Comparison of ENCODE assay signal across 11 cellular contexts in the genomic region with DNA sequence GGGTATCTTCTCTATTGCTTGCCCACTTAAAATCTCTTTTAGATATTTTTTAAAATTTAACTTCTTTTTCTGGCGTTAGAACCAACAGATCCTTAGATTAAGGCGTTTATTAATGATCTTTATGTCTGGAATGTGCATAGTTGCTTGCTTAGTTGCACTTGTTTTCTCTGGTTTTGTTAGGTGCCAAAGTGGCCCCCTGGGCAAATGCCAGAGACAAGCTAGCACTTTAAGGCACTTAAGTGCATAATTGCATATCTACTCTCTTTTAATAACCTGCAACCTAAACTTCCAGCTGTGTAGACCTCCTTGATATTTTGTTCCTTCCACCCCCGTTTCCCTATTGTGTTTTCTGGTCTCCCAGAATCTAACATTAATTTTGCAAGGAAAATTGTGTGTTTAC. TPM values are rescaled to one million over a fixed set of nuclear protein-coding genes. Genes with fewer than 3 reads are reported as not detected.
A peak's percentile ranks its signal among the peaks of the same experiment; 100 is the strongest.
DNase-seq lines count a peak whose midpoint lies in the region; ATAC-seq and TF ChIP-seq lines count a peak whose summit lies in the region.
"Had no signal": no experiment of that assay in that cellular context is flagged by ENCODE, and none has a peak within 500 bp of the region (broad histone marks: within the 10 kb centered on the region; RNA-seq: fewer than 3 reads in every experiment).

No MANE protein-coding gene starts in this region.

- H3K27me3 ChIP-seq in spleen (replicated peaks in 1 of 7) (no peaks in the 10 kb centered on the region), H7 (ENCODE audit: control insufficient read depth, insufficient read depth, low read length) (no peaks in the 10 kb centered on the region)

- TF ChIP-seq POLR2A in spleen (IDR thresholded peaks at IDR 0.05) = no peak

- intact Hi-C loops in spleen (cut with DNase I; ENCODE audit: low total_unique reads) = no loop called here

- DNase-seq in NCI-H2107 treated with DMSO at 0.1 percent for 48 hours (lab: John Stamatoyannopoulos, UW; ENCODE audit: unreplicated experiment) = peak; percentile 24
- DNase-seq in NCI-H2107 (lab: John Stamatoyannopoulos, UW) = no peak
- no peak for DNase-seq in T-cell
- no peak for DNase-seq in fibroblast of villous mesenchyme (ENCODE audit: low read depth)
- DNase-seq in spleen = no peak
- no peak for DNase-seq in H7
- no peak for DNase-seq in caudate nucleus (lab: John Stamatoyannopoulos, UW)
- no peak for DNase-seq in MV-4-11 (lab: John Stamatoyannopoulos, UW)
- DNase-seq: central memory CD4-positive, alpha-beta T cell; NCI-H748 treated with DMSO at 0.1 percent for 48 hours; stimulated activated CD4-positive, alpha-beta T cell treated with anti-CD3 and anti-CD28 coated beads, Interleukin-12 subunit alpha, Interleukin-12 subunit beta, amount 100 ng/mL, for 4 hours had no signal

- H3K27ac Mint-ChIP-seq in T-cell = peak overlapping the region; percentile 50 to 78

- H3K4me1 Mint-ChIP-seq in T-cell = peaks cover 88 to 91% (median 89%) of the 10 kb centered on the region in 3 donors

- 29 to 55% (median 52%) methylated on average over 3 of the region's 3 CpGs for WGBS in spleen, 5 donors

- peak overlapping the region; percentile 98 to 99 (median 99) for H3K4me3 Mint-ChIP-seq in T-cell

- peak overlapping the region; percentile 89 for H3K4me3 ChIP-seq in fibroblast of villous mesenchyme (ENCODE audit: low read depth, low read length)
- H3K4me3 ChIP-seq in spleen = peak overlapping the region in 7 of 8 donors; percentile 10 to 89 (median 78)
- no peak overlapping the region for H3K4me3 ChIP-seq in H7 (ENCODE audit: insufficient read depth, low read depth, low read length)

- no peak for ATAC-seq in T-cell (replicated peaks in 1 of 4)

- H3K9me3 Mint-ChIP-seq in T-cell = no peaks in the 10 kb centered on the region

- H3K36me3 ChIP-seq in spleen (peaks cover 0 to 73% (median 59%) of the 10 kb centered on the region in 6 donors), H7 (replicated peaks; ENCODE audit: control insufficient read depth, insufficient read depth, low read length) (peaks cover 60% of the 10 kb centered on the region)

- POLR2A ChIA-PET in T-cell (lab: Charles Lee) = no interaction called here

- H3K4me1 ChIP-seq in spleen = peaks cover 61 to 94% (median 90%) of the 10 kb centered on the region in 6 donors

- no peaks in the 10 kb centered on the region for H3K27me3 Mint-ChIP-seq in T-cell

- no peaks in the 10 kb centered on the region for H3K9me3 ChIP-seq in spleen

- CTCF ChIA-PET in T-cell (lab: Charles Lee) = interaction anchor here in 1 of 2 donors (1.0 kb wide), 1 partner anchor 19 kb away, joined by 3 read pairs; no protein-coding TSS in a partner anchor

- TF ChIP-seq CTCF in fibroblast of villous mesenchyme (IDR thresholded peaks at IDR 0.05; ENCODE audit: insufficient read depth, low read depth, low read length) (no peak), spleen (IDR thresholded peaks at IDR 0.05 in 8 of 11, conservative IDR thresholded peaks at IDR 0.05 in 3 of 11) (no peak)

- peaks cover 68% of the 10 kb centered on the region for H3K36me3 Mint-ChIP-seq in T-cell

- peak overlapping the region in 2 of 8 donors; percentile 30 to 93 for H3K27ac ChIP-seq in spleen
- no peak overlapping the region for H3K27ac ChIP-seq in caudate nucleus (ENCODE audit: low read depth, low read length)

RNA-seq across cellular contexts. Expression of gene RBM4, which starts 3.3 kb away (rescaled TPM):
- total RNA-seq in T-cell (100 to 1,000 TPM; 163 to 233 (median 181) TPM), fibroblast of villous mesenchyme (84.4 and 118 TPM in 2 replicates), spleen (100 to 1,000 TPM; 106 to 139 (median 127) TPM)
- 100 to 1,000 TPM in 2 of 3 donors, 10 to 100 TPM in 1; 70.1 to 128 (median 102) TPM for polyA plus RNA-seq in spleen
- total RNA-seq in H7 (2014; rRNA removed; shearing (Covaris generic)) = 120 and 134 TPM in 2 replicates

RNA-seq across cellular contexts. Expression of gene RBM14, which starts 25.4 kb away (rescaled TPM):
- total RNA-seq in T-cell = 100 to 1,000 TPM; 176 to 382 (median 191) TPM
- 24.8 and 32.8 TPM in 2 replicates for total RNA-seq in fibroblast of villous mesenchyme
- 10 to 100 TPM; 45.2 to 96.6 (median 88.3) TPM for total RNA-seq in spleen
- 10 to 100 TPM; 37.7 to 67.4 (median 42.0) TPM for polyA plus RNA-seq in spleen
- 51.6 and 55.2 TPM in 2 replicates for total RNA-seq in H7 (2014; rRNA removed; shearing (Covaris generic))

RNA-seq across cellular contexts. Expression of gene RBM4B, which starts 35.9 kb away (rescaled TPM):
- total RNA-seq in T-cell (10 to 100 TPM in 4 of 5 donors, 1 to 10 TPM in 1; 9.1 to 26.2 (median 20.2) TPM), fibroblast of villous mesenchyme (15.8 and 27.2 TPM in 2 replicates), spleen (10 to 100 TPM; 16.3 to 23.0 (median 18.8) TPM)
- polyA plus RNA-seq in spleen = 10 to 100 TPM; 14.8 to 17.7 (median 14.9) TPM
- 13.1 and 21.8 TPM in 2 replicates for total RNA-seq in H7 (2014; rRNA removed; shearing (Covaris generic))

RNA-seq across cellular contexts. Expression of gene CCS, which starts 48.8 kb away (rescaled TPM):
- total RNA-seq in T-cell (10 to 100 TPM; 32.3 to 69.5 (median 58.3) TPM), fibroblast of villous mesenchyme (34.5 and 35.4 TPM in 2 replicates), spleen (10 to 100 TPM; 32.8 to 50.4 (median 40.8) TPM)
- polyA plus RNA-seq in spleen = 100 to 1,000 TPM in 2 of 3 donors, 10 to 100 TPM in 1; 91.3 to 161 (median 145) TPM
- 47.6 and 53.7 TPM in 2 replicates for total RNA-seq in H7 (2014; rRNA removed; shearing (Covaris generic))

RNA-seq across cellular contexts. Expression of gene CCDC87, which starts 49.0 kb away (rescaled TPM):
- total RNA-seq in T-cell (under 1 TPM; 0.10 to 0.65 (median 0.32) TPM), fibroblast of villous mesenchyme (0.43 and 0.64 TPM in 2 replicates), spleen (under 1 TPM in 5 of 7 donors, not detected in 2; 0.10 to 0.79 (median 0.17) TPM)
- under 1 TPM; 0.04 to 0.08 (median 0.06) TPM for polyA plus RNA-seq in spleen
- total RNA-seq in H7 (2014; rRNA removed; shearing (Covaris generic)) = 0.52 and 0.67 TPM in 2 replicates
